In the genomic region with DNA sequence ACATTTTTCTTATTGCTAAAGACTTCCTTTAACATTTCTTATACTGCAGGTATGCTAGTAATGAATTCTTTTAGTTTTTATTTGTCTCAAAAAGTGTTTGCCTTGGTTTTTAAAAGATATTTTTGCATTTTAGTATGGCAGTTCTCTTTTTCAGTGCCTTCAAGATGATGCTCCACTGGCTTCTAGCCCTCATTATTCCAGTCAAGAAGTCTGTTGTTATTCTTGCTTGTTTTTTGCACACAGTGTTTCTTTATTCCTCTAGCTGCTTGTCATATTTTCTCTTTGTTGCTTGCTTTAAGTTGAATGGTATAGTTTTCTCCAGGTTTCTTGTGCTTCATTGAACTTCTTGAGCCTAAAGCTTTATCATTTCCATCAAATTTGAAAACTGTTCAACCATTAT, we compare ENCODE assay signal across 29 cellular contexts.
"Had no signal": no experiment of that assay in that cellular context is flagged by ENCODE, and none has a peak within 500 bp of the region (broad histone marks: within the 10 kb centered on the region; RNA-seq: fewer than 3 reads in every experiment).

No MANE protein-coding gene starts in this region.

- H3K4me1 Mint-ChIP-seq: stimulated activated effector memory CD8-positive, alpha-beta T cell treated with anti-CD3 and anti-CD28 coated beads, Interleukin-12 subunit alpha, Interleukin-12 subunit beta, amount 100 ng/mL, for 72 hours; stimulated activated memory B cell treated with anti-CD40 and anti-IgM and Interleukin-4, amounts not matched to agents 10 μg/mL and 1 μg/mL and 100 μg/mL, for 72 hours; stimulated activated naive B cell treated with anti-CD40 and anti-IgM and Interleukin-4, amounts not matched to agents 10 μg/mL and 1 μg/mL and 100 μg/mL, for 72 hours; stimulated activated naive CD8-positive, alpha-beta T cell treated with anti-CD3 and anti-CD28 coated beads, Interleukin-15, amount 100 ng/mL, for 72 hours had no signal

- H3K4me1 ChIP-seq: stomach, suprapubic skin, testis, thyroid gland, tibial artery, tibial nerve, transverse colon, upper lobe of left lung, upper lobe of right lung, uterus, vagina had no signal

- ATAC-seq: stimulated activated effector memory CD8-positive, alpha-beta T cell treated with anti-CD3 and anti-CD28 coated beads, Interleukin-12 subunit alpha, Interleukin-12 subunit beta, amount 100 ng/mL, for 72 hours; stimulated activated memory B cell treated with anti-CD40 and anti-IgM and Interleukin-4, amounts not matched to agents 10 μg/mL and 1 μg/mL and 100 μg/mL, for 72 hours; stimulated activated naive B cell treated with anti-CD40 and anti-IgM and Interleukin-4, amounts not matched to agents 10 μg/mL and 1 μg/mL and 100 μg/mL, for 72 hours; stimulated activated naive CD8-positive, alpha-beta T cell treated with anti-CD3 and anti-CD28 coated beads, Interleukin-15, amount 100 ng/mL, for 72 hours; stimulated activated naive CD8-positive, alpha-beta T cell treated with anti-CD3 and anti-CD28 coated beads, Interleukin-15, Interleukin-2, amounts not matched to agents 100 U/mL and 50 U/mL, for 24 hours; upper lobe of right lung had no signal

- H3K27me3 Mint-ChIP-seq: stimulated activated memory B cell treated with anti-CD40 and anti-IgM and Interleukin-4, amounts not matched to agents 10 μg/mL and 1 μg/mL and 100 μg/mL, for 72 hours; stimulated activated naive B cell treated with anti-CD40 and anti-IgM and Interleukin-4, amounts not matched to agents 10 μg/mL and 1 μg/mL and 100 μg/mL, for 72 hours; stimulated activated naive CD8-positive, alpha-beta T cell treated with anti-CD3 and anti-CD28 coated beads, Interleukin-15, amount 100 ng/mL, for 72 hours; stimulated activated naive CD8-positive, alpha-beta T cell treated with anti-CD3 and anti-CD28 coated beads, Interleukin-15, Interleukin-2, amounts not matched to agents 100 ng/mL and 50 ng/mL, for 24 hours; type B pancreatic cell had no signal

- H3K4me3 ChIP-seq: stomach, suprapubic skin, testis, thoracic aorta, thyroid gland, tibial artery, tibial nerve, transverse colon, upper lobe of left lung, upper lobe of right lung, uterus, vagina had no signal

- H3K27me3 ChIP-seq: stomach, suprapubic skin, testis, thyroid gland, tibial artery, tibial nerve, transverse colon, upper lobe of left lung, upper lobe of right lung, uterus, vagina had no signal

- H3K4me3 Mint-ChIP-seq: stimulated activated effector memory CD8-positive, alpha-beta T cell treated with anti-CD3 and anti-CD28 coated beads, Interleukin-12 subunit alpha, Interleukin-12 subunit beta, amount 100 ng/mL, for 72 hours; stimulated activated memory B cell treated with anti-CD40 and anti-IgM and Interleukin-4, amounts not matched to agents 10 μg/mL and 1 μg/mL and 100 μg/mL, for 72 hours; stimulated activated naive B cell treated with anti-CD40 and anti-IgM and Interleukin-4, amounts not matched to agents 10 μg/mL and 1 μg/mL and 100 μg/mL, for 72 hours; stimulated activated naive CD8-positive, alpha-beta T cell treated with anti-CD3 and anti-CD28 coated beads, Interleukin-15, amount 100 ng/mL, for 72 hours; stimulated activated naive CD8-positive, alpha-beta T cell treated with anti-CD3 and anti-CD28 coated beads, Interleukin-15, Interleukin-2, amounts not matched to agents 100 ng/mL and 50 ng/mL, for 24 hours; type B pancreatic cell had no signal

- H3K27ac Mint-ChIP-seq: stimulated activated effector memory CD8-positive, alpha-beta T cell treated with anti-CD3 and anti-CD28 coated beads, Interleukin-12 subunit alpha, Interleukin-12 subunit beta, amount 100 ng/mL, for 72 hours; stimulated activated memory B cell treated with anti-CD40 and anti-IgM and Interleukin-4, amounts not matched to agents 10 μg/mL and 1 μg/mL and 100 μg/mL, for 72 hours; stimulated activated naive B cell treated with anti-CD40 and anti-IgM and Interleukin-4, amounts not matched to agents 10 μg/mL and 1 μg/mL and 100 μg/mL, for 72 hours; stimulated activated naive CD8-positive, alpha-beta T cell treated with anti-CD3 and anti-CD28 coated beads, Interleukin-15, amount 100 ng/mL, for 72 hours; stimulated activated naive CD8-positive, alpha-beta T cell treated with anti-CD3 and anti-CD28 coated beads, Interleukin-15, Interleukin-2, amounts not matched to agents 100 ng/mL and 50 ng/mL, for 24 hours; type B pancreatic cell had no signal

- H3K27ac ChIP-seq: stomach, suprapubic skin, testis, thoracic aorta, thyroid gland, tibial artery, tibial nerve, transverse colon, upper lobe of left lung, upper lobe of right lung, uterus, vagina had no signal

- H3K36me3 Mint-ChIP-seq: stimulated activated effector memory CD8-positive, alpha-beta T cell treated with anti-CD3 and anti-CD28 coated beads, Interleukin-12 subunit alpha, Interleukin-12 subunit beta, amount 100 ng/mL, for 72 hours; stimulated activated memory B cell treated with anti-CD40 and anti-IgM and Interleukin-4, amounts not matched to agents 10 μg/mL and 1 μg/mL and 100 μg/mL, for 72 hours; stimulated activated naive B cell treated with anti-CD40 and anti-IgM and Interleukin-4, amounts not matched to agents 10 μg/mL and 1 μg/mL and 100 μg/mL, for 72 hours; type B pancreatic cell had no signal

- DNase-seq: stimulated activated CD4-positive, alpha-beta T cell treated with anti-CD3 and anti-CD28 coated beads, Interleukin-2, amount 100 ng/mL, for 48 hours; stimulated activated CD4-positive, alpha-beta T cell treated with anti-CD3 and anti-CD28 coated beads, Interleukin-4, amount 100 ng/mL, for 1 hour; stimulated activated CD4-positive, alpha-beta T cell treated with anti-CD3 and anti-CD28 coated beads, Interleukin-4, amount 100 ng/mL, for 24 hours; stimulated activated CD4-positive, alpha-beta T cell treated with anti-CD3 and anti-CD28 coated beads, Interleukin-4, amount 100 ng/mL, for 4 hours; stimulated activated CD8-positive, alpha-beta memory T cell treated with anti-CD3 and anti-CD28 coated beads, Interleukin-4, amount 100 ng/mL, for 48 hours; stimulated activated naive B cell treated with anti-CD40 and anti-IgM and Interleukin-4, amounts not matched to agents 10 μg/mL and 1 μg/mL and 100 μg/mL, for 72 hours; stimulated activated naive CD4-positive, alpha-beta T cell; stimulated activated naive CD4-positive, alpha-beta T cell treated with Interleukin-2 at 50 U/mL for 16 hours; stimulated activated naive CD8-positive, alpha-beta T cell treated with anti-CD3 and anti-CD28 coated beads, Interleukin-15, amount 100 ng/mL, for 72 hours; stimulated activated naive CD8-positive, alpha-beta T cell treated with anti-CD3 and anti-CD28 coated beads, Interleukin-15, Interleukin-2, amounts not matched to agents 100 U/mL and 50 U/mL, for 24 hours; stomach; substantia nigra; testis; thyroid gland; tibial artery; transverse colon; trophoblast cell; upper lobe of left lung; upper lobe of right lung; uterus had no signal

- H3K9me3 Mint-ChIP-seq: type B pancreatic cell had no signal

- H3K36me3 ChIP-seq: stomach, suprapubic skin, thoracic aorta, thyroid gland, tibial artery, tibial nerve, transverse colon, upper lobe of left lung, upper lobe of right lung, uterus, vagina had no signal

- H3K9me3 ChIP-seq: testis, thoracic aorta, thyroid gland, tibial artery, transverse colon, upper lobe of right lung, uterus, vagina had no signal

- FAIRE-seq: urothelium cell line had no signal
